Comparison of ENCODE assay signal across 9 cellular contexts in genomic region chr13:26557051-26557392, GRCh38.
DNase-seq lines count a peak whose midpoint lies in the region; ATAC-seq and TF ChIP-seq lines count a peak whose summit lies in the region.
"Had no signal": no experiment of that assay in that cellular context is flagged by ENCODE, and none has a peak within 500 bp of the region (broad histone marks: within the 10 kb centered on the region; RNA-seq: fewer than 3 reads in every experiment).

No MANE protein-coding gene starts in this region.

- H3K4me3 Mint-ChIP-seq in nephron, result peak overlapping the region; percentile 63 to 67 (median 66)

- peak overlapping the region in 2 of 3 experiments; percentile 4 to 12 for H3K27ac Mint-ChIP-seq in nephron

- peaks cover 22% of the 10 kb centered on the region for H3K27me3 Mint-ChIP-seq in nephron (ENCODE audit: low read depth)

- peaks cover 11% of the 10 kb centered on the region for H3K4me1 Mint-ChIP-seq in nephron

- no peaks in the 10 kb centered on the region for H3K9me3 Mint-ChIP-seq in nephron

- DNase-seq in caudate nucleus (lab: John Stamatoyannopoulos, UW) (no peak), NCI-H1048 (lab: John Stamatoyannopoulos, UW) (no peak), SIG-M5 (lab: John Stamatoyannopoulos, UW) (no peak), GM03348 (ENCODE audit: low spot score) (no peak)

- ATAC-seq in GM18511 (IDR thresholded peaks at IDR 0.05; ENCODE audit: unreplicated experiment) (peak; percentile 40), HG03108 (IDR thresholded peaks at IDR 0.05; ENCODE audit: unreplicated experiment) (peak; percentile 12), GM21723 (IDR thresholded peaks at IDR 0.05; ENCODE audit: unreplicated experiment) (no peak)

- TF ChIP-seq CTCF in nephron (IDR thresholded peaks at IDR 0.05; ENCODE audit: unreplicated experiment in 3 of 3), result no peak

- H3K36me3 Mint-ChIP-seq in nephron (ENCODE audit: low read depth), result no peaks in the 10 kb centered on the region

- peak overlapping the region; percentile 69 for H3K27ac ChIP-seq in caudate nucleus (ENCODE audit: low read depth, low read length)
- H3K27ac ChIP-seq: neutrophil had no signal
